ENCODE assay signal across 23 cellular contexts in genomic region chr6:99979953-99980352, GRCh38. TPM values are rescaled to one million over a fixed set of nuclear protein-coding genes. Genes with fewer than 3 reads are reported as not detected.
"Had no signal": no experiment of that assay in that cellular context is flagged by ENCODE, and none has a peak within 500 bp of the region (broad histone marks: within the 10 kb centered on the region; RNA-seq: fewer than 3 reads in every experiment).

No MANE protein-coding gene starts in this region.

- H3K9me3 Mint-ChIP-seq: activated naive CD4-positive, alpha-beta T cell treated with anti-CD3 and anti-CD28 coated beads, Interleukin-2, amount 50 U/mL, for 24 hours; activated T-helper 1 cell treated with anti-CD3 and anti-CD28 coated beads, Interleukin-12 subunit alpha, Interleukin-12 subunit beta, Interleukin-2, Interleukin-4 antibody, amounts not matched to agents 30 ng/mL and 10 ng/mL and 1 ng/mL, durations not matched to agents 14 hours and 24 hours and 36 hours; central memory CD8-positive, alpha-beta T cell; type B pancreatic cell had no signal

- H3K27ac Mint-ChIP-seq: activated CD8-positive, alpha-beta T cell treated with anti-CD3 and anti-CD28 coated beads, Interleukin-2, amount 10 ng/mL, durations not matched to agents 7 days and 5 days; activated naive CD4-positive, alpha-beta T cell treated with anti-CD3 and anti-CD28 coated beads, Interleukin-2, amount 50 U/mL, for 24 hours; activated T-helper 1 cell treated with anti-CD3 and anti-CD28 coated beads, Interleukin-12 subunit alpha, Interleukin-12 subunit beta, Interleukin-2, Interleukin-4 antibody, amounts not matched to agents 30 ng/mL and 10 ng/mL and 1 ng/mL, durations not matched to agents 14 hours and 24 hours and 36 hours; natural killer cell; type B pancreatic cell had no signal

- H3K36me3 Mint-ChIP-seq: activated naive CD4-positive, alpha-beta T cell treated with anti-CD3 and anti-CD28 coated beads, Interleukin-2, amount 50 U/mL, for 24 hours; natural killer cell; type B pancreatic cell had no signal

- DNase-seq: activated CD4-positive, alpha-beta T cell treated with anti-CD3 and anti-CD28 coated beads for 1 hour; activated CD4-positive, alpha-beta T cell treated with anti-CD3 and anti-CD28 coated beads, Interleukin-2, amount 50 U/mL, for 1 hour; activated CD8-positive, alpha-beta T cell treated with anti-CD3 and anti-CD28 coated beads, Interleukin-2, amount 10 ng/mL, durations not matched to agents 7 days and 5 days; activated gamma-delta T cell; adrenal gland; colonic mucosa; esophagus squamous epithelium; gastrocnemius medialis; hippocampal formation; left ventricle myocardium inferior; natural killer cell; stimulated activated CD4-positive, alpha-beta T cell treated with anti-CD3 and anti-CD28 coated beads, Interleukin-2, amount 100 ng/mL, for 48 hours; stimulated activated naive CD4-positive, alpha-beta T cell treated with Interleukin-2 at 50 U/mL for 16 hours had no signal

- H3K27me3 Mint-ChIP-seq: activated naive CD4-positive, alpha-beta T cell treated with anti-CD3 and anti-CD28 coated beads, Interleukin-2, amount 50 U/mL, for 24 hours; type B pancreatic cell had no signal

- ATAC-seq: activated CD8-positive, alpha-beta T cell treated with anti-CD3 and anti-CD28 coated beads, Interleukin-2, amount 10 ng/mL, durations not matched to agents 7 days and 5 days; gastrocnemius medialis; natural killer cell had no signal

- H3K4me1 Mint-ChIP-seq: activated naive CD4-positive, alpha-beta T cell treated with anti-CD3 and anti-CD28 coated beads, Interleukin-2, amount 50 U/mL, for 24 hours; central memory CD8-positive, alpha-beta T cell; natural killer cell had no signal

- H3K4me3 Mint-ChIP-seq: activated CD8-positive, alpha-beta T cell treated with anti-CD3 and anti-CD28 coated beads, Interleukin-2, amount 10 ng/mL, durations not matched to agents 7 days and 5 days; activated naive CD4-positive, alpha-beta T cell treated with anti-CD3 and anti-CD28 coated beads, Interleukin-2, amount 50 U/mL, for 24 hours; activated T-helper 1 cell treated with anti-CD3 and anti-CD28 coated beads, Interleukin-12 subunit alpha, Interleukin-12 subunit beta, Interleukin-2, Interleukin-4 antibody, amounts not matched to agents 30 ng/mL and 10 ng/mL and 1 ng/mL, durations not matched to agents 14 hours and 24 hours and 36 hours; central memory CD8-positive, alpha-beta T cell; natural killer cell; type B pancreatic cell had no signal

RNA-seq across cellular contexts. Expression of gene MCHR2, which starts 14.1 kb away (rescaled TPM):
- total RNA-seq: activated CD8-positive, alpha-beta T cell treated with anti-CD3 and anti-CD28 coated beads, Interleukin-2, amount 10 ng/mL, durations not matched to agents 7 days and 5 days; activated T-helper 1 cell treated with anti-CD3 and anti-CD28 coated beads, Interleukin-12 subunit alpha, Interleukin-12 subunit beta, Interleukin-2, Interleukin-4 antibody, amounts not matched to agents 30 ng/mL and 10 ng/mL and 1 ng/mL, durations not matched to agents 14 hours and 24 hours and 36 hours; astrocyte; colonic mucosa; esophagus squamous epithelium; gastrocnemius medialis; left ventricle myocardium inferior; lung microvascular endothelial cell; natural killer cell; osteocyte; prostate gland; thoracic aorta; vagina had no signal
